In the genomic region with DNA sequence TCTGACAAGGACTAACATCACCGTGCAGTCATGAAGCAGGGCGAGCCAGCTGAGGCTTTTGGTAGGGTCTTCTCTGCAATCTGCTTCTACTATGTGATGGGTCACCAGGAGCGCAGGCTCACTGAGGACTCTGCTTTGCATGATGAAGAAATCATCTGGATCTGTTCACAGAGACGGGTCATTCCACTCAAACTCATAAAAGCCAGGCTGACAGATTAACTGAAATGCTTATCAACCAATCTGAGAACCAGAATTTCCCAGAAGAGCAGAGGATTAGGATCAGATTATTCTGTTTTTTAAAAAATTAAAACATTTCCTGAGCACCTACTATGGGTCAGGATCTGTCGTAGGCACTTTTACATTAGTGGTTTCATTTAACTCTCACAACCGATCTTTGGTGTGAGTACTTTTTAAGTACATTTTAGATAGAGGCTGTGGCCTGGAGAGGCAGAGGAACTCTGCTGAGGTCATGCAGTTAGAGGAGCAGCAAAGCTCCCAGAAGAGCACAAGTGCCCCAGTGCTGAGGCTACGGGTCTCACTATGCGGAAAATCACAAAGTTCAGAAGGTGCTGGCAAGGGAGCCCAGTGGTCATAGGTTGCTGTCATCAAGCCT, we compare ENCODE assay signal across 11 cellular contexts.
DNase-seq lines count a peak whose midpoint lies in the region; ATAC-seq and TF ChIP-seq lines count a peak whose summit lies in the region.
"Had no signal": no experiment of that assay in that cellular context is flagged by ENCODE, and none has a peak within 500 bp of the region (broad histone marks: within the 10 kb centered on the region; RNA-seq: fewer than 3 reads in every experiment).

No MANE protein-coding gene starts in this region.

- H3K27me3 ChIP-seq in CD4-positive, CD25-positive, alpha-beta regulatory T cell (ENCODE audit: control insufficient read depth, insufficient read depth, low read length) = no peaks in the 10 kb centered on the region
- no peaks in the 10 kb centered on the region for H3K27me3 ChIP-seq in PC-9 (ENCODE audit: insufficient read depth, low read depth)

- H3K9me3 ChIP-seq in CD4-positive, CD25-positive, alpha-beta regulatory T cell (ENCODE audit: control insufficient read depth in 2 of 2, low read length in 2 of 2) = no peaks in the 10 kb centered on the region
- H3K9me3 ChIP-seq in PC-9 (ENCODE audit: insufficient read depth, low read depth) = no peaks in the 10 kb centered on the region

- DNase-seq in CD4-positive, CD25-positive, alpha-beta regulatory T cell = peak in 1 of 3 donors; percentile 45
- DNase-seq in NOMO-1 treated with dmso at 0.1 percent for 144 hours (lab: John Stamatoyannopoulos, UW; ENCODE audit: unreplicated experiment) (peak; percentile 25), amniotic epithelial cell (ENCODE audit: low read depth) (peak; percentile 43), PC-9 (no peak), inferior parietal cortex (ENCODE audit: extremely low spot score) (no peak)
- peak in 1 of 10 donors; percentile 28 for DNase-seq in naive thymus-derived CD8-positive, alpha-beta T cell
- DNase-seq: NCI-H2081 treated with DMSO at 0.1 percent for 48 hours, SHP77 treated with DMSO at 0.1 percent for 48 hours had no signal

- H3F3A ChIP-seq in PC-9 (ENCODE audit: insufficient read depth, low read depth) = no peaks in the 10 kb centered on the region

- no TSS peak for BruUV-seq in PC-9 (replicated peaks; lab: Mats Ljungman, UMichigan)

- H3K27ac Mint-ChIP-seq in CD4-positive, CD25-positive, alpha-beta regulatory T cell = peak overlapping the region; percentile 87 to 95 (median 95)
- H3K27ac Mint-ChIP-seq in naive thymus-derived CD8-positive, alpha-beta T cell = peak overlapping the region; percentile 93 to 100 (median 98)

- no peaks in the 10 kb centered on the region for H3K9me3 Mint-ChIP-seq in CD4-positive, CD25-positive, alpha-beta regulatory T cell
- no peaks in the 10 kb centered on the region for H3K9me3 Mint-ChIP-seq in naive thymus-derived CD8-positive, alpha-beta T cell

- CTCF ChIA-PET in PC-9 (lab: Charles Lee) = no interaction called here

- H3K27me3 Mint-ChIP-seq in CD4-positive, CD25-positive, alpha-beta regulatory T cell = no peaks in the 10 kb centered on the region
- no peaks in the 10 kb centered on the region for H3K27me3 Mint-ChIP-seq in naive thymus-derived CD8-positive, alpha-beta T cell

- H3K36me3 ChIP-seq in CD4-positive, CD25-positive, alpha-beta regulatory T cell (ENCODE audit: control insufficient read depth, insufficient read depth, low read length) = no peaks in the 10 kb centered on the region
- H3K36me3 ChIP-seq in PC-9 (ENCODE audit: low read depth) = no peaks in the 10 kb centered on the region

- intact Hi-C loops in PC-9 (cut with micrococcal nuclease; ENCODE audit: unreplicated experiment) = loop anchor here (10.0 kb wide), 1 partner anchor 227 kb away; no protein-coding TSS in a partner anchor

- no peaks in the 10 kb centered on the region for H4K20me1 ChIP-seq in PC-9 (ENCODE audit: insufficient read depth)

- no peaks in the 10 kb centered on the region for H3K9me2 ChIP-seq in PC-9 (ENCODE audit: insufficient read depth)

- no peak for TF ChIP-seq CTCF in PC-9 (conservative IDR thresholded peaks at IDR 0.05)

- peak overlapping the region; percentile 33 to 85 (median 76) for H3K4me3 Mint-ChIP-seq in CD4-positive, CD25-positive, alpha-beta regulatory T cell
- H3K4me3 Mint-ChIP-seq in naive thymus-derived CD8-positive, alpha-beta T cell = peak overlapping the region; percentile 54 to 89 (median 79)

- H3K36me3 Mint-ChIP-seq in CD4-positive, CD25-positive, alpha-beta regulatory T cell = no peaks in the 10 kb centered on the region
- peaks cover 0 to 2% (median 2%) of the 10 kb centered on the region in 3 donors for H3K36me3 Mint-ChIP-seq in naive thymus-derived CD8-positive, alpha-beta T cell

- peaks cover 10% of the 10 kb centered on the region for H3K4me1 ChIP-seq in CD4-positive, CD25-positive, alpha-beta regulatory T cell (ENCODE audit: control insufficient read depth, insufficient read depth, low read length, poor library complexity, severe bottlenecking)
- H3K4me1 ChIP-seq in PC-9 (replicated peaks; ENCODE audit: insufficient read depth) = no peaks in the 10 kb centered on the region

- no peak overlapping the region for H3K4me2 ChIP-seq in PC-9

- peak overlapping the region; percentile 54 for H3K4me3 ChIP-seq in CD4-positive, CD25-positive, alpha-beta regulatory T cell (ENCODE audit: low read depth, low read length)
- no peak overlapping the region for H3K4me3 ChIP-seq in PC-9
- H3K4me3 ChIP-seq: lung had no signal

- POLR2A ChIA-PET in naive thymus-derived CD8-positive, alpha-beta T cell (lab: Charles Lee) = interaction anchor here (1.2 to 2.7 kb wide), 6 partner anchors 14 to 109 kb away, joined by 3 to 15 read pairs (median 6); partner anchors contain the start of gene BACH2
- POLR2A ChIA-PET in PC-9 (lab: Charles Lee; ENCODE audit: unreplicated experiment) = no interaction called here

- H3K4me1 Mint-ChIP-seq in CD4-positive, CD25-positive, alpha-beta regulatory T cell = peaks cover 15 to 77% (median 33%) of the 10 kb centered on the region in 4 donors
- H3K4me1 Mint-ChIP-seq in naive thymus-derived CD8-positive, alpha-beta T cell = peaks cover 32 to 92% (median 78%) of the 10 kb centered on the region in 4 donors

- peak; percentile 13 to 27 for ATAC-seq in CD4-positive, CD25-positive, alpha-beta regulatory T cell (ENCODE audit: low read depth in 2 of 2)
- peak; percentile 46 to 52 for ATAC-seq in naive thymus-derived CD8-positive, alpha-beta T cell
- no peak for ATAC-seq in GM18861 (IDR thresholded peaks at IDR 0.05; ENCODE audit: unreplicated experiment)
- ATAC-seq in GM21619 (IDR thresholded peaks at IDR 0.05; ENCODE audit: unreplicated experiment) = no peak

- no peaks in the 10 kb centered on the region for H3K79me2 ChIP-seq in PC-9 (ENCODE audit: low read depth)

- H2AFZ ChIP-seq in PC-9 = no peak overlapping the region

- H3K27ac ChIP-seq in CD4-positive, CD25-positive, alpha-beta regulatory T cell (ENCODE audit: insufficient read depth, low read length, poor library complexity, severe bottlenecking) = peak overlapping the region; percentile 72
- H3K27ac ChIP-seq in PC-9 = no peak overlapping the region

Comparison
In these comparisons a context has a peak if more than half of its experiments do, and no peak if none do; other contexts are left out.
1. ATAC-seq: peak in CD4-positive, CD25-positive, alpha-beta regulatory T cell (2 of 2) and naive thymus-derived CD8-positive, alpha-beta T cell (2 of 2); none in GM18861 (single experiment) and GM21619 (single experiment).
2. DNase-seq: peak in NOMO-1 treated with dmso at 0.1 percent for 144 hours (single experiment) and amniotic epithelial cell (single experiment); none in PC-9 (0 of 2) and inferior parietal cortex (single experiment).